ENCODE assay signal across 8 cellular contexts in genomic region chr1:32684167-32684811, GRCh38. TPM values are rescaled to one million over a fixed set of nuclear protein-coding genes. Genes with fewer than 3 reads are reported as not detected.
DNase-seq lines count a peak whose midpoint lies in the region; ATAC-seq and TF ChIP-seq lines count a peak whose summit lies in the region.

No MANE protein-coding gene starts in this region.

- H3K9me3 ChIP-seq in CD8-positive, alpha-beta T cell (ENCODE audit: low read length): no peaks in the 10 kb centered on the region

- POLR2A ChIA-PET in CD8-positive, alpha-beta T cell (lab: Charles Lee): no interaction called here

- no peaks in the 10 kb centered on the region for H3K27me3 ChIP-seq in CD8-positive, alpha-beta T cell (ENCODE audit: insufficient read depth, low read length)

- H3K36me3 ChIP-seq in CD8-positive, alpha-beta T cell (ENCODE audit: insufficient read depth, low read length): peaks cover 10% of the 10 kb centered on the region

- no peak for TF ChIP-seq CTCF in CD8-positive, alpha-beta T cell (IDR thresholded peaks at IDR 0.05)

- no peaks in the 10 kb centered on the region for H3K9me3 Mint-ChIP-seq in CD8-positive, alpha-beta T cell
- no peaks in the 10 kb centered on the region for H3K9me3 Mint-ChIP-seq in activated T-helper 2 cell treated with anti-CD3 and anti-CD28 coated beads, Interferon-gamma antibody, Interleukin-2, Interleukin-4, amounts not matched to agents 10 μg/mL and 5 μg/mL and 100 μg/mL, durations not matched to agents 14 hours and 24 hours and 36 hours
- no peaks in the 10 kb centered on the region for H3K9me3 Mint-ChIP-seq in stimulated activated naive B cell treated with anti-CD40 and anti-IgM and Interleukin-4, amounts not matched to agents 10 μg/mL and 1 μg/mL and 100 μg/mL, for 72 hours

- peaks cover 59% of the 10 kb centered on the region for H3K36me3 Mint-ChIP-seq in CD8-positive, alpha-beta T cell
- H3K36me3 Mint-ChIP-seq in activated T-helper 2 cell treated with anti-CD3 and anti-CD28 coated beads, Interferon-gamma antibody, Interleukin-2, Interleukin-4, amounts not matched to agents 10 μg/mL and 5 μg/mL and 100 μg/mL, durations not matched to agents 14 hours and 24 hours and 36 hours (ENCODE audit: low read depth): peaks cover 58% of the 10 kb centered on the region
- H3K36me3 Mint-ChIP-seq in stimulated activated naive B cell treated with anti-CD40 and anti-IgM and Interleukin-4, amounts not matched to agents 10 μg/mL and 1 μg/mL and 100 μg/mL, for 72 hours: peaks cover 19 to 28% of the 10 kb centered on the region in 2 donors

- no peak overlapping the region for H3K4me3 ChIP-seq in CD8-positive, alpha-beta T cell (ENCODE audit: low read depth, low read length)

- DNase-seq in CD8-positive, alpha-beta T cell: no peak
- DNase-seq in activated T-helper 2 cell treated with anti-CD3 and anti-CD28 coated beads, Interferon-gamma antibody, Interleukin-2, Interleukin-4, amounts not matched to agents 10 μg/mL and 5 μg/mL and 100 μg/mL, durations not matched to agents 14 hours and 24 hours and 36 hours (ENCODE audit: low spot score): no peak
- DNase-seq in globus pallidus (ENCODE audit: low spot score) (peak; percentile 33), sciatic nerve (ENCODE audit: low spot score) (no peak), kidney tubule cell (ENCODE audit: low spot score) (no peak)
- DNase-seq in stimulated activated CD4-positive, alpha-beta T cell treated with anti-CD3 and anti-CD28 coated beads, Interleukin-12 subunit alpha, Interleukin-12 subunit beta, amount 100 ng/mL, for 4 hours: no peak
- DNase-seq in stimulated activated naive B cell treated with anti-CD40 and anti-IgM and Interleukin-4, amounts not matched to agents 10 μg/mL and 1 μg/mL and 100 μg/mL, for 72 hours: no peak

- no peak for ATAC-seq in CD8-positive, alpha-beta T cell
- peak; percentile 84 for ATAC-seq in sciatic nerve
- no peak for ATAC-seq in stimulated activated naive B cell treated with anti-CD40 and anti-IgM and Interleukin-4, amounts not matched to agents 10 μg/mL and 1 μg/mL and 100 μg/mL, for 72 hours (replicated peaks)
- no peak for ATAC-seq in GM19023 (IDR thresholded peaks at IDR 0.05; ENCODE audit: unreplicated experiment)

- H3K4me1 ChIP-seq in CD8-positive, alpha-beta T cell (ENCODE audit: insufficient read depth, low read length): no peaks in the 10 kb centered on the region

- H3K27ac ChIP-seq in CD8-positive, alpha-beta T cell (ENCODE audit: low read depth, low read length): no peak overlapping the region

- peak overlapping the region; percentile 11 for H3K27ac Mint-ChIP-seq in CD8-positive, alpha-beta T cell
- H3K27ac Mint-ChIP-seq in activated T-helper 2 cell treated with anti-CD3 and anti-CD28 coated beads, Interferon-gamma antibody, Interleukin-2, Interleukin-4, amounts not matched to agents 10 μg/mL and 5 μg/mL and 100 μg/mL, durations not matched to agents 14 hours and 24 hours and 36 hours: peak overlapping the region; percentile 57
- no peak overlapping the region for H3K27ac Mint-ChIP-seq in stimulated activated naive B cell treated with anti-CD40 and anti-IgM and Interleukin-4, amounts not matched to agents 10 μg/mL and 1 μg/mL and 100 μg/mL, for 72 hours

- CTCF ChIA-PET in CD8-positive, alpha-beta T cell (lab: Charles Lee): no interaction called here

- no peaks in the 10 kb centered on the region for H3K4me1 Mint-ChIP-seq in CD8-positive, alpha-beta T cell (ENCODE audit: low read depth)
- peaks cover 15% of the 10 kb centered on the region for H3K4me1 Mint-ChIP-seq in activated T-helper 2 cell treated with anti-CD3 and anti-CD28 coated beads, Interferon-gamma antibody, Interleukin-2, Interleukin-4, amounts not matched to agents 10 μg/mL and 5 μg/mL and 100 μg/mL, durations not matched to agents 14 hours and 24 hours and 36 hours (ENCODE audit: low read depth)
- H3K4me1 Mint-ChIP-seq in stimulated activated naive B cell treated with anti-CD40 and anti-IgM and Interleukin-4, amounts not matched to agents 10 μg/mL and 1 μg/mL and 100 μg/mL, for 72 hours: no peaks in the 10 kb centered on the region

- H3K4me3 Mint-ChIP-seq in CD8-positive, alpha-beta T cell: no peak overlapping the region
- no peak overlapping the region for H3K4me3 Mint-ChIP-seq in activated T-helper 2 cell treated with anti-CD3 and anti-CD28 coated beads, Interferon-gamma antibody, Interleukin-2, Interleukin-4, amounts not matched to agents 10 μg/mL and 5 μg/mL and 100 μg/mL, durations not matched to agents 14 hours and 24 hours and 36 hours (ENCODE audit: low read depth)
- no peak overlapping the region for H3K4me3 Mint-ChIP-seq in stimulated activated naive B cell treated with anti-CD40 and anti-IgM and Interleukin-4, amounts not matched to agents 10 μg/mL and 1 μg/mL and 100 μg/mL, for 72 hours

- no peaks in the 10 kb centered on the region for H3K27me3 Mint-ChIP-seq in CD8-positive, alpha-beta T cell (ENCODE audit: low read depth)
- no peaks in the 10 kb centered on the region for H3K27me3 Mint-ChIP-seq in activated T-helper 2 cell treated with anti-CD3 and anti-CD28 coated beads, Interferon-gamma antibody, Interleukin-2, Interleukin-4, amounts not matched to agents 10 μg/mL and 5 μg/mL and 100 μg/mL, durations not matched to agents 14 hours and 24 hours and 36 hours (ENCODE audit: low read depth)
- no peaks in the 10 kb centered on the region for H3K27me3 Mint-ChIP-seq in stimulated activated naive B cell treated with anti-CD40 and anti-IgM and Interleukin-4, amounts not matched to agents 10 μg/mL and 1 μg/mL and 100 μg/mL, for 72 hours

- intact Hi-C loops in CD8-positive, alpha-beta T cell (cut with DNase I, micrococcal nuclease): no loop called here
- intact Hi-C loops in activated T-helper 2 cell treated with anti-CD3 and anti-CD28 coated beads, Interferon-gamma antibody, Interleukin-2, Interleukin-4, amounts not matched to agents 10 μg/mL and 5 μg/mL and 100 μg/mL, durations not matched to agents 14 hours and 24 hours and 36 hours (cut with micrococcal nuclease): no loop called here
- intact Hi-C loops in sciatic nerve (cut with DNase I): no loop called here

RNA-seq across cellular contexts. Expression of gene SYNC, which starts 18.3 kb away (rescaled TPM):
- total RNA-seq in CD8-positive, alpha-beta T cell: not detected
- not detected in 2 replicates for total RNA-seq in activated T-helper 2 cell treated with anti-CD3 and anti-CD28 coated beads, Interferon-gamma antibody, Interleukin-2, Interleukin-4, amounts not matched to agents 10 μg/mL and 5 μg/mL and 100 μg/mL, durations not matched to agents 14 hours and 24 hours and 36 hours
- total RNA-seq in sciatic nerve: 9.1 TPM

RNA-seq across cellular contexts. Expression of gene RBBP4, which starts 33.3 kb away (rescaled TPM):
- total RNA-seq in CD8-positive, alpha-beta T cell: 100 to 1,000 TPM; 109 to 121 TPM
- total RNA-seq in activated T-helper 2 cell treated with anti-CD3 and anti-CD28 coated beads, Interferon-gamma antibody, Interleukin-2, Interleukin-4, amounts not matched to agents 10 μg/mL and 5 μg/mL and 100 μg/mL, durations not matched to agents 14 hours and 24 hours and 36 hours: 325 TPM in 2 replicates
- 125 TPM for total RNA-seq in sciatic nerve

RNA-seq across cellular contexts. Expression of gene ZBTB8OS, which starts 33.9 kb away (rescaled TPM):
- 10 to 100 TPM; 25.9 to 26.8 TPM for total RNA-seq in CD8-positive, alpha-beta T cell
- total RNA-seq in activated T-helper 2 cell treated with anti-CD3 and anti-CD28 coated beads, Interferon-gamma antibody, Interleukin-2, Interleukin-4, amounts not matched to agents 10 μg/mL and 5 μg/mL and 100 μg/mL, durations not matched to agents 14 hours and 24 hours and 36 hours: 48.0 and 49.8 TPM in 2 replicates
- total RNA-seq in sciatic nerve: 39.9 TPM

Comparison
In these comparisons a context has a peak if more than half of its experiments do, and no peak if none do; other contexts are left out.
1. RNA of gene SYNC, which starts 18.3 kb away (total RNA-seq): 9.1 TPM in sciatic nerve (single experiment); not detected in CD8-positive, alpha-beta T cell and not detected in activated T-helper 2 cell treated with anti-CD3 and anti-CD28 coated beads, Interferon-gamma antibody, Interleukin-2, Interleukin-4, amounts not matched to agents 10 μg/mL and 5 μg/mL and 100 μg/mL, durations not matched to agents 14 hours and 24 hours and 36 hours; every median in the first group is over 10 times any median in the second.